8 cellular contexts compared by ENCODE assay signal in genomic region chr1:145959957-145960467, GRCh38. TPM values are rescaled to one million over a fixed set of nuclear protein-coding genes. Genes with fewer than 3 reads are reported as not detected.
A peak's percentile ranks its signal among the peaks of the same experiment; 100 is the strongest.
DNase-seq lines count a peak whose midpoint lies in the region; ATAC-seq and TF ChIP-seq lines count a peak whose summit lies in the region.

No MANE protein-coding gene starts in this region.

- in situ Hi-C loops in mammary epithelial cell (cut with MboI; ENCODE audit: low sequenced_read_pairs in 2 of 2) = loop anchor here in 1 of 2 donors (10.0 kb wide), 1 partner anchor 95 kb away; no protein-coding TSS in a partner anchor

- no peak overlapping the region for H2BK120ac ChIP-seq in mesenchymal stem cell (ENCODE audit: low read depth, low read length)

- H3K4me3 ChIP-seq in cardiac muscle cell = peak overlapping the region; percentile 60
- peak overlapping the region in 1 of 3 experiments; percentile 34 for H3K4me3 ChIP-seq in mammary epithelial cell (replicated peaks in 1 of 3; ENCODE audit: insufficient read depth in 1 of 3, low read depth in 2 of 3, low read length in 3 of 3)
- peak overlapping the region; percentile 73 to 87 for H3K4me3 ChIP-seq in mesenchymal stem cell (ENCODE audit: insufficient read depth in 1 of 2, low read depth in 1 of 2, low read length in 2 of 2)
- peak overlapping the region; percentile 41 to 66 (median 62) for H3K4me3 ChIP-seq in upper lobe of left lung

- 32% methylated on average over 7 of the region's 12 CpGs for WGBS in mammary epithelial cell (ENCODE audit: low coverage, missing lambda C conversion rate)
- WGBS in mesenchymal stem cell = 17% methylated on average over 12 of the region's 12 CpGs
- WGBS in upper lobe of left lung, 2 donors = 14 to 19% methylated on average over 6 to 12 of the region's 12 CpGs

- peaks cover 25% of the 10 kb centered on the region for H3K79me2 ChIP-seq in mammary epithelial cell (ENCODE audit: insufficient read depth, low read length)

- DNase-seq in cardiac muscle cell (ENCODE audit: low read depth in 1 of 2, low spot score in 1 of 2) = no peak
- DNase-seq in left ventricle myocardium superior = no peak
- DNase-seq in mammary epithelial cell = no peak
- DNase-seq in mesenchymal stem cell = no peak
- DNase-seq in upper lobe of left lung = no peak
- no peak for DNase-seq in kidney tubule cell (ENCODE audit: low spot score)
- no peak for DNase-seq in COLO829 (ENCODE audit: low spot score)

- H4K20me1 ChIP-seq in mammary epithelial cell (ENCODE audit: insufficient read depth, low read length) = no peaks in the 10 kb centered on the region

- H2AK5ac ChIP-seq in mesenchymal stem cell (ENCODE audit: low read length, severe bottlenecking) = no peak overlapping the region

- no peak for TF ChIP-seq EP300 in upper lobe of left lung (IDR thresholded peaks at IDR 0.05)

- H2AFZ ChIP-seq in mammary epithelial cell (ENCODE audit: low read depth, low read length) (peak overlapping the region; percentile 82), mesenchymal stem cell (ENCODE audit: low read depth, low read length) (no peak overlapping the region)

- no TSS peak for BruUV-seq in mammary epithelial cell (replicated peaks; lab: Mats Ljungman, UMichigan)

- H2BK12ac ChIP-seq in mesenchymal stem cell (ENCODE audit: low read length in 2 of 2) = peak overlapping the region; percentile 41 to 85

- dilution Hi-C loops in mammary epithelial cell (cut with HindIII; ENCODE audit: low sequenced_read_pairs) = loop anchor here (5.0 kb wide), 3 partner anchors 43 to 83 kb away; partner anchors contain the start of genes HJV and PEX11B

- intact Hi-C loops in left ventricle myocardium superior (cut with micrococcal nuclease) = loop anchor here (5.0 kb wide), 1 partner anchor 38 kb away; no protein-coding TSS in a partner anchor
- intact Hi-C loops in mammary epithelial cell (cut with micrococcal nuclease) = loop anchor here (2.0 to 5.0 kb wide), 2 partner anchors 67 to 113 kb away; partner anchors contain the start of gene NUDT17

- peak overlapping the region; percentile 64 for H4K91ac ChIP-seq in mesenchymal stem cell (ENCODE audit: low read length)

- no peak overlapping the region for H3K23ac ChIP-seq in mesenchymal stem cell (ENCODE audit: low read length in 2 of 2)

- H3K18ac ChIP-seq in mesenchymal stem cell (ENCODE audit: low read depth in 1 of 2, low read length in 2 of 2) = peak overlapping the region; percentile 58 to 67

- no peak overlapping the region for H2BK15ac ChIP-seq in mesenchymal stem cell (ENCODE audit: low read depth, poor library complexity, severe bottlenecking)

- peaks cover 10% of the 10 kb centered on the region for H3K79me1 ChIP-seq in mesenchymal stem cell (replicated peaks; ENCODE audit: low read length, poor library complexity, severe bottlenecking)

- CTCF ChIA-PET in mammary epithelial cell (lab: Charles Lee; ENCODE audit: low non-redundant PET) = no interaction called here

- H3K27me3 ChIP-seq in cardiac muscle cell (peaks cover 3% of the 10 kb centered on the region), mammary epithelial cell (ENCODE audit: insufficient read depth, low read length) (no peaks in the 10 kb centered on the region), mesenchymal stem cell (ENCODE audit: control insufficient read depth in 1 of 2, insufficient read depth in 1 of 2, low read length in 2 of 2) (no peaks in the 10 kb centered on the region), upper lobe of left lung (no peaks in the 10 kb centered on the region)

- H3K4me2 ChIP-seq in mammary epithelial cell (ENCODE audit: insufficient read depth, low read depth, low read length) (peak overlapping the region; percentile 87), mesenchymal stem cell (ENCODE audit: low read length, poor library complexity, severe bottlenecking) (peak overlapping the region; percentile 97)

- TF ChIP-seq CTCF in cardiac muscle cell (IDR thresholded peaks at IDR 0.05; ENCODE audit: low read depth, low read length) = no peak
- no peak for TF ChIP-seq CTCF in mammary epithelial cell (conservative IDR thresholded peaks at IDR 0.05 in 1 of 2, IDR thresholded peaks at IDR 0.05 in 1 of 2; ENCODE audit: extremely low read depth in 1 of 2, insufficient read depth in 1 of 2, low read depth in 1 of 2, low read length in 2 of 2)
- TF ChIP-seq CTCF in upper lobe of left lung (IDR thresholded peaks at IDR 0.05) = no peak

- H3K27ac ChIP-seq in cardiac muscle cell = peak overlapping the region; percentile 70
- H3K27ac ChIP-seq in mammary epithelial cell (ENCODE audit: insufficient read depth, low read depth, low read length) = no peak overlapping the region
- H3K27ac ChIP-seq in mesenchymal stem cell (ENCODE audit: low read length, poor library complexity, severe bottlenecking) = no peak overlapping the region
- H3K27ac ChIP-seq in upper lobe of left lung = peak overlapping the region; percentile 77 to 92 (median 85)

- no peak overlapping the region for H2BK5ac ChIP-seq in mesenchymal stem cell (ENCODE audit: low read depth, low read length, poor library complexity, severe bottlenecking)

- H3K4me1 ChIP-seq in cardiac muscle cell (ENCODE audit: low read depth) = peaks cover 47% of the 10 kb centered on the region
- peaks cover 62% of the 10 kb centered on the region for H3K4me1 ChIP-seq in mammary epithelial cell (ENCODE audit: insufficient read depth, low read length)
- peaks cover 26% of the 10 kb centered on the region for H3K4me1 ChIP-seq in mesenchymal stem cell (ENCODE audit: control insufficient read depth, insufficient read depth, low read depth, low read length)
- H3K4me1 ChIP-seq in upper lobe of left lung = peaks cover 60 to 87% (median 66%) of the 10 kb centered on the region in 4 donors

- peak overlapping the region; percentile 85 for H4K8ac ChIP-seq in mesenchymal stem cell (ENCODE audit: low read length)

- H3K9ac ChIP-seq in mammary epithelial cell (ENCODE audit: insufficient read depth, low read length) (no peak overlapping the region), mesenchymal stem cell (ENCODE audit: low read length) (peak overlapping the region; percentile 85)

- H3K9me3 ChIP-seq in cardiac muscle cell (ENCODE audit: low read depth) = no peaks in the 10 kb centered on the region
- no peaks in the 10 kb centered on the region for H3K9me3 ChIP-seq in mammary epithelial cell (replicated peaks; ENCODE audit: insufficient read depth, low read length)
- H3K9me3 ChIP-seq in mesenchymal stem cell (ENCODE audit: control insufficient read depth, low read length) = no peaks in the 10 kb centered on the region
- no peaks in the 10 kb centered on the region for H3K9me3 ChIP-seq in upper lobe of left lung

- no peaks in the 10 kb centered on the region for H3K36me3 ChIP-seq in cardiac muscle cell
- no peaks in the 10 kb centered on the region for H3K36me3 ChIP-seq in mammary epithelial cell (ENCODE audit: insufficient read depth, low read length)
- H3K36me3 ChIP-seq in mesenchymal stem cell (ENCODE audit: control insufficient read depth in 1 of 2, insufficient read depth in 2 of 2, low read depth in 1 of 2, low read length in 2 of 2) = no peaks in the 10 kb centered on the region
- no peaks in the 10 kb centered on the region for H3K36me3 ChIP-seq in upper lobe of left lung

- peak overlapping the region; percentile 50 to 73 for H3K4ac ChIP-seq in mesenchymal stem cell (ENCODE audit: low read depth in 1 of 2, low read length in 2 of 2)

- H3K14ac ChIP-seq in mesenchymal stem cell (ENCODE audit: low read length in 2 of 2) = peak overlapping the region in 1 of 2 experiments; percentile 44

- ATAC-seq in left ventricle myocardium superior (no peak), upper lobe of left lung (ENCODE audit: low FRiP score in 2 of 2) (no peak), GM21576 (IDR thresholded peaks at IDR 0.05; ENCODE audit: unreplicated experiment) (no peak)

- TF ChIP-seq POLR2A in upper lobe of left lung (IDR thresholded peaks at IDR 0.05) = no peak

RNA-seq across cellular contexts. Expression of gene LIX1L, which starts 2.2 kb away (rescaled TPM):
- total RNA-seq in cardiac muscle cell (33.4 and 39.2 TPM in 2 replicates), left ventricle myocardium superior (25.2 TPM), mammary epithelial cell (10 to 100 TPM; 16.0 TPM), upper lobe of left lung (10 to 100 TPM in 5 of 6 donors, 1 to 10 TPM in 1; 5.2 to 35.6 (median 16.5) TPM)
- polyA plus RNA-seq in cardiac muscle cell (46.4 and 59.0 TPM in 2 replicates), mammary epithelial cell (22.8 TPM)
- polyA minus RNA-seq in mammary epithelial cell = 27.2 TPM
- 30.0 TPM for polyA plus RNA-seq in mesenchymal stem cell (2013, experiment 1 of 2)
- polyA plus RNA-seq in mesenchymal stem cell (2013, experiment 2 of 2) = 29.8 TPM

RNA-seq across cellular contexts. Expression of gene ANKRD34A, which starts 4.4 kb away (rescaled TPM):
- total RNA-seq in cardiac muscle cell (4.3 and 5.7 TPM in 2 replicates), left ventricle myocardium superior (0.52 TPM), mammary epithelial cell (1 to 10 TPM; 1.3 to 1.6 TPM), upper lobe of left lung (1 to 10 TPM in 2 of 6 donors, under 1 TPM in 4; 0.30 to 2.6 (median 0.73) TPM)
- polyA plus RNA-seq in cardiac muscle cell (2.7 and 5.4 TPM in 2 replicates), mammary epithelial cell (1.1 TPM)
- polyA minus RNA-seq in mammary epithelial cell = 0.21 TPM
- polyA plus RNA-seq in mesenchymal stem cell (2013, experiment 1 of 2) = 4.4 TPM
- polyA plus RNA-seq in mesenchymal stem cell (2013, experiment 2 of 2) = 4.4 TPM

RNA-seq across cellular contexts. Expression of gene POLR3GL, which starts 4.5 kb away (rescaled TPM):
- total RNA-seq in cardiac muscle cell (20.6 and 43.4 TPM in 2 replicates), left ventricle myocardium superior (44.0 TPM), mammary epithelial cell (10 to 100 TPM in 1 of 2 donors, 1 to 10 TPM in 1; 4.7 to 10.0 TPM), upper lobe of left lung (10 to 100 TPM; 18.7 to 25.7 (median 22.5) TPM)
- polyA plus RNA-seq in cardiac muscle cell (65.1 and 88.2 TPM in 2 replicates), mammary epithelial cell (7.3 TPM)
- polyA minus RNA-seq in mammary epithelial cell = 10.9 TPM
- polyA plus RNA-seq in mesenchymal stem cell (2013, experiment 1 of 2) = 31.1 TPM
- 32.3 TPM for polyA plus RNA-seq in mesenchymal stem cell (2013, experiment 2 of 2)

RNA-seq across cellular contexts. Expression of gene RBM8A, which starts 32.7 kb away (rescaled TPM):
- total RNA-seq in cardiac muscle cell (282 and 329 TPM in 2 replicates), left ventricle myocardium superior (57.7 TPM), mammary epithelial cell (100 to 1,000 TPM in 1 of 2 donors, 10 to 100 TPM in 1; 80.2 to 172 TPM), upper lobe of left lung (100 to 1,000 TPM in 3 of 6 donors, 10 to 100 TPM in 3; 30.1 to 144 (median 101) TPM)
- polyA plus RNA-seq in cardiac muscle cell (272 and 289 TPM in 2 replicates), mammary epithelial cell (172 TPM)
- polyA minus RNA-seq in mammary epithelial cell = 57.7 TPM
- polyA plus RNA-seq in mesenchymal stem cell (2013, experiment 1 of 2) = 135 TPM
- 142 TPM for polyA plus RNA-seq in mesenchymal stem cell (2013, experiment 2 of 2)

RNA-seq across cellular contexts. Expression of gene TXNIP, which starts 36.4 kb away (rescaled TPM):
- 190 and 260 TPM in 2 replicates for total RNA-seq in cardiac muscle cell
- 172 and 303 TPM in 2 replicates for polyA plus RNA-seq in cardiac muscle cell
- total RNA-seq in left ventricle myocardium superior = 954 TPM
- total RNA-seq in mammary epithelial cell = 100 to 1,000 TPM in 1 of 2 donors, 10 to 100 TPM in 1; 92.8 to 355 TPM
- polyA plus RNA-seq in mammary epithelial cell = 56.2 TPM
- polyA minus RNA-seq in mammary epithelial cell = 73.1 TPM
- 161 TPM for polyA plus RNA-seq in mesenchymal stem cell (2013, experiment 1 of 2)
- 167 TPM for polyA plus RNA-seq in mesenchymal stem cell (2013, experiment 2 of 2)
- 1,000 to 10,000 TPM in 3 of 6 donors, 100 to 1,000 TPM in 3; 703 to 1,481 (median 910) TPM for total RNA-seq in upper lobe of left lung

Comparison
In these comparisons a context has a peak if more than half of its experiments do, and no peak if none do; other contexts are left out.
1. H3K27ac ChIP-seq: peak in cardiac muscle cell (single experiment) and upper lobe of left lung (4 of 4); none in mammary epithelial cell (single experiment) and mesenchymal stem cell (single experiment).